ENCODE assay signal across 28 cellular contexts in genomic region chr6:168532070-168532469, GRCh38.
"Had no signal": no experiment of that assay in that cellular context is flagged by ENCODE, and none has a peak within 500 bp of the region (broad histone marks: within the 10 kb centered on the region; RNA-seq: fewer than 3 reads in every experiment).

No MANE protein-coding gene starts in this region.

- H3K4me3 ChIP-seq: adrenal gland, breast epithelium, cardiac muscle cell, esophagus muscularis mucosa, gastroesophageal sphincter had no signal

- H3K27ac ChIP-seq: cardiac muscle cell had no signal

- DNase-seq: activated CD4-positive, alpha-beta memory T cell treated with anti-CD3 and anti-CD28 coated beads for 36 hours; activated CD4-positive, alpha-beta T cell treated with anti-CD3 and anti-CD28 coated beads for 36 hours; activated CD4-positive, alpha-beta T cell treated with anti-CD3 and anti-CD28 coated beads, Interleukin-2, amount 10 ng/mL, durations not matched to agents 24 days and 14 days; activated CD4-positive, CD25-positive, alpha-beta regulatory T cell; activated CD4-positive, CD25-positive, alpha-beta regulatory T cell treated with anti-CD3 and anti-CD28 coated beads, Interleukin-2, amount 50 U/mL, for 72 hours; activated CD8-positive, alpha-beta memory T cell treated with anti-CD3 and anti-CD28 coated beads, Interleukin-2, amount 10 ng/mL, durations not matched to agents 7 days and 5 days; activated CD8-positive, alpha-beta memory T cell treated with anti-CD3 and anti-CD28 coated beads, Interleukin-2, amount 50 U/mL, for 4 hours; activated CD8-positive, alpha-beta T cell treated with anti-CD3 and anti-CD28 coated beads, Interleukin-2, amount 10 ng/mL, durations not matched to agents 7 days and 5 days; activated effector memory CD4-positive, alpha-beta T cell treated with anti-CD3 and anti-CD28 coated beads, Interleukin-2, amount 50 U/mL, for 16 hours; activated naive CD4-positive, alpha-beta T cell treated with anti-CD3 and anti-CD28 coated beads for 36 hours; activated naive CD8-positive, alpha-beta T cell treated with anti-CD3 and anti-CD28 coated beads for 36 hours; activated naive CD8-positive, alpha-beta T cell treated with anti-CD3 and anti-CD28 coated beads, Interleukin-2, amount 50 U/mL, for 24 hours; activated T-cell treated with anti-CD3 and anti-CD28 coated beads, Interleukin-2, amount 50 U/mL, for 1 hour; activated T-cell treated with anti-CD3 and anti-CD28 coated beads, Interleukin-2, amount 50 U/mL, for 48 hours; amygdala; aorta; cortex of kidney; dermis blood vessel endothelial cell; effector CD4-positive, alpha-beta T cell; effector memory CD8-positive, alpha-beta T cell; erythroblast; foreskin melanocyte; T-helper 2 cell had no signal

- H3K9me3 ChIP-seq: adrenal gland, breast epithelium, esophagus muscularis mucosa, gastroesophageal sphincter had no signal

- H3K4me1 ChIP-seq: adrenal gland had no signal

- H3K27me3 ChIP-seq: adrenal gland, breast epithelium, esophagus muscularis mucosa, gastroesophageal sphincter had no signal

- H3K36me3 ChIP-seq: adrenal gland, breast epithelium, cardiac muscle cell, esophagus muscularis mucosa, gastroesophageal sphincter had no signal

- ATAC-seq: activated CD4-positive, alpha-beta T cell treated with anti-CD3 and anti-CD28 coated beads for 36 hours; activated CD8-positive, alpha-beta memory T cell treated with anti-CD3 and anti-CD28 coated beads, Interleukin-2, amount 10 ng/mL, durations not matched to agents 7 days and 5 days; activated CD8-positive, alpha-beta T cell treated with anti-CD3 and anti-CD28 coated beads, Interleukin-2, amount 10 ng/mL, durations not matched to agents 7 days and 5 days; activated naive CD8-positive, alpha-beta T cell treated with anti-CD3 and anti-CD28 coated beads, Interleukin-2, amount 50 U/mL, for 24 hours; effector memory CD8-positive, alpha-beta T cell; gastroesophageal sphincter had no signal
